ENCODE assay signal across 10 cellular contexts in the genomic region with DNA sequence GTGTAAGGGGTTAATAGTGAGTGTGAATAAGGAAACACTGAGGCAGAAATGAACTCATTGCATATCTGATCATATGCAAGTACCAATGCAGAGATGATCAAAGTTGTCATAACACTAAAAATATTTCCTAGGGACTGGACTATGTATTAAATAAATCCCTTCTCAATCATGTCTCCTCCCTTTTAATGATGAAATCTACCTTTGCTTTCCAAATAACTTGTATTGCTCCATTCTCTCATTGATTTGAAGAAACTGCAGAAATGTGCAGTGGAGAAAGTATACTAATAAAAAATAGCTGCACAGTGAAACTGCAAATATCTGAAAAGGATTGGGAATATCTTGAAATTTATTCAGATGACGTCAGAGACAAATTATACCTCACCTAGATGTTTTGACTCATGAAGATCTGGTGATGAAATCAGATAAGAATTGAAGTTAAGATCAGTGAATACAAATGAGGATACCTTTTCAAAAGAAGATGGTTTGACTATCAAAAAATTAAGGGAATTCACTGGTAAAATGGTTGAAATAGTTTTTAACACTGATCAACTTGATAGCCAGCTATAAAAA.
"Had no signal": no experiment of that assay in that cellular context is flagged by ENCODE, and none has a peak within 500 bp of the region (broad histone marks: within the 10 kb centered on the region; RNA-seq: fewer than 3 reads in every experiment).

No MANE protein-coding gene starts in this region.

- H3K4me3 Mint-ChIP-seq: GM23338, H9 had no signal

- H3K9me3 ChIP-seq: HAP-1 had no signal

- H3K27ac Mint-ChIP-seq: GM23338, H9 had no signal

- ATAC-seq: GM23338, HCT116 had no signal

- H3K36me3 ChIP-seq: HAP-1 had no signal

- H3K4me2 ChIP-seq: GM23338 had no signal

- H3K9ac ChIP-seq: GM23248 had no signal

- DNase-seq: GM23248, GOT3, H7, H9, HCEC 1CT had no signal

- H3K4me1 ChIP-seq: HAP-1 had no signal

- H3K4me1 Mint-ChIP-seq: GM23338, H9 had no signal

- H2AFZ ChIP-seq: GM23248, GM23338 had no signal

- FAIRE-seq: H1, H54 had no signal

- H3K4me3 ChIP-seq: GM23248, GM23338, HAP-1 had no signal

- H3K27ac ChIP-seq: GM23248 had no signal
